17 cellular contexts compared by ENCODE assay signal in genomic region chr17:74119960-74120359, GRCh38.
A peak's percentile ranks its signal among the peaks of the same experiment; 100 is the strongest.
DNase-seq lines count a peak whose midpoint lies in the region; ATAC-seq, FAIRE-seq and TF ChIP-seq lines count a peak whose summit lies in the region.
"Had no signal": no experiment of that assay in that cellular context is flagged by ENCODE, and none has a peak within 500 bp of the region (broad histone marks: within the 10 kb centered on the region; RNA-seq: fewer than 3 reads in every experiment).

No MANE protein-coding gene starts in this region.

- H2BK15ac ChIP-seq in H1 (ENCODE audit: low read length) = 0 out of 2 replicates have a peak overlapping the region, but pooled peaks have one; percentile 75

- TF ChIP-seq RAD21 in H1 (IDR thresholded peaks at IDR 0.05 in 1 of 2, conservative IDR thresholded peaks at IDR 0.05 in 1 of 2; ENCODE audit: low read depth in 2 of 2, low read length in 2 of 2) = no peak

- intact Hi-C loops in upper lobe of right lung (cut with DNase I) = no loop called here
- intact Hi-C loops in thyroid gland (cut with DNase I) = no loop called here

- H3K4ac ChIP-seq in H1 (replicated peaks; ENCODE audit: insufficient read length, low read depth, low read length) = no peak overlapping the region

- H2AK5ac ChIP-seq in H1 (ENCODE audit: low read depth, low read length) = no peak overlapping the region; the same call in 1 of the 2 replicates

- no peaks in the 10 kb centered on the region for H3K79me1 ChIP-seq in H1 (ENCODE audit: low read depth, low read length)

- no peak for TF ChIP-seq CTCF in H1 (IDR thresholded peaks at IDR 0.05; ENCODE audit: control extremely low read depth in 1 of 3, insufficient read depth in 1 of 3, low read depth in 1 of 3, low read length in 3 of 3)
- TF ChIP-seq CTCF in upper lobe of right lung (IDR thresholded peaks at IDR 0.05) = no peak
- TF ChIP-seq CTCF in Peyer's patch (IDR thresholded peaks at IDR 0.05) = no peak
- no peak for TF ChIP-seq CTCF in thyroid gland (IDR thresholded peaks at IDR 0.05)

- H3K9ac ChIP-seq in H1 (replicated peaks in 1 of 4; ENCODE audit: extremely low read depth in 1 of 4, low read depth in 3 of 4, low read length in 3 of 4) = no peak overlapping the region
- H3K9ac ChIP-seq: BLaER1 treated with 17β-estradiol and CSF1 and Interleukin-3, amounts not matched to agents 10 nM and 100 nM had no signal

- POLR2A ChIA-PET in H1 (lab: Charles Lee; ENCODE audit: partially characterized antibody) = no interaction called here

- H3K79me2 ChIP-seq in H1 (ENCODE audit: control insufficient read depth in 1 of 2, insufficient read depth in 2 of 2, low read length in 2 of 2) = no peaks in the 10 kb centered on the region

- no peaks in the 10 kb centered on the region for H3K36me3 ChIP-seq in H1 (ENCODE audit: control insufficient read depth in 2 of 4, insufficient read depth in 4 of 4, low read length in 3 of 4)
- H3K36me3 ChIP-seq in upper lobe of right lung = no peaks in the 10 kb centered on the region
- H3K36me3 ChIP-seq in Peyer's patch = no peaks in the 10 kb centered on the region
- no peaks in the 10 kb centered on the region for H3K36me3 ChIP-seq in thyroid gland
- H3K36me3 ChIP-seq: BLaER1 treated with 17β-estradiol and CSF1 and Interleukin-3, amounts not matched to agents 10 nM and 100 nM; HAP-1; MG63; SJSA1 had no signal

- CTCF ChIA-PET in H1 (lab: Charles Lee; ENCODE audit: partially characterized antibody) = interaction anchor here (0.8 to 7.7 kb wide), 14 partner anchors 8 to 410 kb away, joined by 3 to 58 read pairs (median 9); no protein-coding TSS in a partner anchor

- no peak overlapping the region for H2BK120ac ChIP-seq in H1 (replicated peaks; ENCODE audit: low read depth, low read length)

- H2BK12ac ChIP-seq in H1 (ENCODE audit: low read depth, low read length) = peak overlapping the region; percentile 76; the same call in 1 of the 2 replicates

- no peak overlapping the region for H4K91ac ChIP-seq in H1 (replicated peaks; ENCODE audit: insufficient read length, low read length)

- ATAC-seq in upper lobe of right lung = no peak
- ATAC-seq in stimulated activated naive CD8-positive, alpha-beta T cell treated with anti-CD3 and anti-CD28 coated beads, Interleukin-15, Interleukin-2, amounts not matched to agents 100 U/mL and 50 U/mL, for 24 hours = no peak

- H3K23ac ChIP-seq in H1 (ENCODE audit: insufficient read length) = no peak overlapping the region

- no peak overlapping the region for H3K18ac ChIP-seq in H1 (ENCODE audit: extremely low read depth, low read length)

- no peak overlapping the region for H3K14ac ChIP-seq in H1 (ENCODE audit: insufficient read length)

- H3K27me3 ChIP-seq in H1 (replicated peaks in 1 of 4; ENCODE audit: control insufficient read depth in 3 of 4, extremely low read depth in 1 of 4, insufficient read depth in 3 of 4, low read length in 3 of 4) = no peaks in the 10 kb centered on the region; a peak in 1 of 7 replicates
- peaks cover 14% of the 10 kb centered on the region for H3K27me3 ChIP-seq in upper lobe of right lung
- H3K27me3 ChIP-seq in Peyer's patch = no peaks in the 10 kb centered on the region
- no peaks in the 10 kb centered on the region for H3K27me3 ChIP-seq in thyroid gland
- H3K27me3 ChIP-seq: BLaER1 treated with 17β-estradiol and CSF1 and Interleukin-3, amounts not matched to agents 10 nM and 100 nM had no signal

- H3K56ac ChIP-seq in H1 (replicated peaks; ENCODE audit: insufficient read length, low read depth, low read length) = no peak overlapping the region

- no peaks in the 10 kb centered on the region for H3K23me2 ChIP-seq in H1 (ENCODE audit: low read depth, low read length)

- no peak overlapping the region for H2BK5ac ChIP-seq in H1 (ENCODE audit: low read depth, low read length)

- 0 out of 2 replicates have a peak overlapping the region, but pooled peaks have one; percentile 29 for H2BK20ac ChIP-seq in H1 (ENCODE audit: low read length)

- 95% methylated on average over 4 of the region's 4 CpGs; no CpG with 5 or more reads in 1 of the 2 experiments for WGBS in H1 (ENCODE audit: extremely low coverage in 1 of 2, insufficient coverage in 1 of 2, insufficient read length in 1 of 2, insufficient replicate concordance in 2 of 2, low coverage in 1 of 2, low lambda C conversion rate in 2 of 2, missing lambda C conversion rate in 1 of 2), 2 experiments
- WGBS in thyroid gland, 2 donors = 62 to 87% methylated on average over 3 to 4 of the region's 4 CpGs

- DNase-seq in DMS53 (lab: John Stamatoyannopoulos, UW) (peak; percentile 21), DMS53 treated with DMSO at 0.1 percent for 48 hours (lab: John Stamatoyannopoulos, UW; ENCODE audit: unreplicated experiment) (no peak), NCI-H2171 (lab: John Stamatoyannopoulos, UW) (peak; percentile 37), H1 (ENCODE audit: low read depth in 1 of 2, low spot score in 2 of 2) (no peak), upper lobe of right lung (peak; percentile 29), Peyer's patch (no peak), thyroid gland (no peak)
- DNase-seq in stimulated activated naive CD8-positive, alpha-beta T cell treated with anti-CD3 and anti-CD28 coated beads, Interleukin-15, Interleukin-2, amounts not matched to agents 100 U/mL and 50 U/mL, for 24 hours = no peak
- DNase-seq: DMS153, MG63, NCI-H1105 treated with DMSO at 0.1 percent for 48 hours, NCI-H1930, NCI-H82 had no signal

- H3K27ac ChIP-seq in H1 (ENCODE audit: low read depth, low read length) = no peak overlapping the region
- no peak overlapping the region for H3K27ac ChIP-seq in upper lobe of right lung
- H3K27ac ChIP-seq in Peyer's patch = no peak overlapping the region
- no peak overlapping the region for H3K27ac ChIP-seq in thyroid gland
- H3K27ac ChIP-seq: 22Rv1; BLaER1 treated with 17β-estradiol and CSF1 and Interleukin-3, amounts not matched to agents 10 nM and 100 nM; SJSA1 had no signal

- no peak for FAIRE-seq in H1 (lab: Jason Lieb, UNC)

- TF ChIP-seq POLR2A in H1 (IDR thresholded peaks at IDR 0.05; ENCODE audit: control extremely low read depth in 1 of 2, low read depth in 2 of 2, low read length in 2 of 2) (no peak), Peyer's patch (IDR thresholded peaks at IDR 0.05) (no peak), thyroid gland (IDR thresholded peaks at IDR 0.05) (no peak)

- H3K4me1 ChIP-seq in H1 (replicated peaks in 1 of 4; ENCODE audit: control insufficient read depth in 3 of 4, insufficient read depth in 4 of 4, low read length in 3 of 4) = peaks cover 17 to 36% (median 29%) of the 10 kb centered on the region in 4 experiments
- no peaks in the 10 kb centered on the region for H3K4me1 ChIP-seq in upper lobe of right lung
- H3K4me1 ChIP-seq in Peyer's patch = no peaks in the 10 kb centered on the region
- peaks cover 3 to 6% of the 10 kb centered on the region in 2 donors for H3K4me1 ChIP-seq in thyroid gland
- H3K4me1 ChIP-seq: HAP-1 had no signal

- no peak overlapping the region for H4K5ac ChIP-seq in H1 (ENCODE audit: insufficient read length, low read depth, low read length)

- H3K4me3 ChIP-seq in H1 (ENCODE audit: extremely low read depth in 1 of 4, insufficient read depth in 2 of 4, low read depth in 3 of 4, low read length in 4 of 4) (no peak overlapping the region), upper lobe of right lung (no peak overlapping the region), Peyer's patch (no peak overlapping the region), thyroid gland (replicated peaks in 1 of 3) (no peak overlapping the region)
- H3K4me3 ChIP-seq: BLaER1 treated with 17β-estradiol and CSF1 and Interleukin-3, amounts not matched to agents 10 nM and 100 nM; HAP-1; MG63; SJSA1 had no signal

- no peak overlapping the region for H2AFZ ChIP-seq in H1 (ENCODE audit: low read length)

- H4K20me1 ChIP-seq in H1 (replicated peaks in 1 of 2; ENCODE audit: control insufficient read depth in 1 of 2, insufficient read depth in 2 of 2, low read length in 2 of 2) = no peaks in the 10 kb centered on the region
- H4K20me1 ChIP-seq: BLaER1 treated with 17β-estradiol and CSF1 and Interleukin-3, amounts not matched to agents 10 nM and 100 nM had no signal

- TF ChIP-seq EP300 in H1 (IDR thresholded peaks at IDR 0.05; ENCODE audit: borderline replicate concordance in 1 of 2, low read depth in 2 of 2, low read length in 2 of 2) = no peak

- no peak overlapping the region for H4K8ac ChIP-seq in H1 (ENCODE audit: extremely low read depth, insufficient read depth, low read length)

- no peaks in the 10 kb centered on the region for H3K9me3 ChIP-seq in H1 (ENCODE audit: insufficient read depth in 2 of 2, low read depth in 1 of 2, low read length in 1 of 2)
- H3K9me3 ChIP-seq in upper lobe of right lung = no peaks in the 10 kb centered on the region
- H3K9me3 ChIP-seq in Peyer's patch = no peaks in the 10 kb centered on the region
- H3K9me3 ChIP-seq in thyroid gland = no peaks in the 10 kb centered on the region
- H3K9me3 ChIP-seq: HAP-1 had no signal

- no peak overlapping the region for H3K4me2 ChIP-seq in H1 (ENCODE audit: insufficient read depth in 1 of 2, low read depth in 2 of 2, low read length in 2 of 2)
- H3K4me2 ChIP-seq: BLaER1 treated with 17β-estradiol and CSF1 and Interleukin-3, amounts not matched to agents 10 nM and 100 nM had no signal

TF ChIP-seq in H1, 55 proteins besides CTCF, POLR2A, EP300 and RAD21 (continues in another document):
- TF ChIP-seq ASH2L (IDR thresholded peaks at IDR 0.05; ENCODE audit: low read length) (no peak), CREB1 (IDR thresholded peaks at IDR 0.05) (no peak), KDM5A (IDR thresholded peaks at IDR 0.05; ENCODE audit: low read length) (no peak), MAFK (IDR thresholded peaks at IDR 0.05; ENCODE audit: low read depth, low read length) (no peak), SP1 (IDR thresholded peaks at IDR 0.05; ENCODE audit: low read depth, low read length) (no peak)

Comparison
In these comparisons a context has a peak if more than half of its experiments do, and no peak if none do; other contexts are left out.
1. DNase-seq: peak in DMS53 (single experiment), NCI-H2171 (single experiment) and upper lobe of right lung (single experiment); none in DMS53 treated with DMSO at 0.1 percent for 48 hours (single experiment), H1 (0 of 2), Peyer's patch (0 of 3), stimulated activated naive CD8-positive, alpha-beta T cell treated with anti-CD3 and anti-CD28 coated beads, Interleukin-15, Interleukin-2, amounts not matched to agents 100 U/mL and 50 U/mL, for 24 hours (single experiment) and thyroid gland (0 of 2).